In the genomic region with DNA sequence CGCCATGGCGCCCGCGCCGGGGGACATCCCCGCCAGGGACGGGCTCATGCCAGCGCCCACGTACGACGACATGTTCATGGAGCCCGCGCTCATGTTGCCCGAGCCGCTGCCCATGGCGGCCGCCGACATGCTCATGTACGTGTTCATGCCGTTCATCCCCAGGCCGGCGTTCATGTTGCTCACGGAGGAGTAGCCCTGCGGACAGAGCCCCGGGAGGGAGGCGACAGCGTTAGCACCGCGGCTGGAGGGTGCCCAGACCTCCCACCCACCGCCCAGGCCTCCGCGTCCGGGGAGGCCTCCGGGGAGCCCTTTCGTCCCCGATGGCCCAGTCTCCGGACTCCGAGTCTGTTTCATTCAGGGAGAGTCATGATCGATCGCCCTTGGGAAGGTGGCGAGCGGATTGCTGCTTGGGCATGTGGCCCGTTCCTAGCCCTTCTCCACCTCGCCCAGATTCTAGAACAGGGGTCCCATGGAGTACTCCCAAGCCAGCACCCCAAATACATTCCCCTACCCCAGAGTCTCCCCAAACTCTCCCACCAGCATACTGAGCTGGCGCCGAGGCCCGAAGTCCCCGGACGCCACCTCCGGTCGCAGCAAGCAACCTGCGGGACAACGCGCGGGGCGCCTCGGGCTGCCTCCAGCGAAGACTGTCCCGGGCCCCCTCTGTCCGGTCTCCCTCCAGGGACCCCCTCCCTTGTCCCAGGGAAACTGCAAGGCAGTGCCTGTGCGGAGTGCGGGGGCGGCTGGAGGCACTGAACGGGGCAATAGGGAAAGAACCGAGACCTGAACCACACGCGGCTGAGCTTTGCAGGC, we compare ENCODE assay signal across 1 cellular context.
TF ChIP-seq lines count a peak whose summit lies in the region.

No MANE protein-coding gene starts in this region.

TF ChIP-seq in HepG2, 621 proteins besides CTCF, POLR2A, EP300 and RAD21 (continued from another document and continues in another):
- TF ChIP-seq HMGXB3 (CRISPR knock-in tag; IDR thresholded peaks at IDR 0.05; ENCODE audit: borderline replicate concordance) (no peak), AGO2 (optimal IDR thresholded peaks at IDR 0.05; ENCODE audit: low read depth, low read length) (peak; percentile 97), ARID2 (CRISPR knock-in tag; IDR thresholded peaks at IDR 0.05; ENCODE audit: borderline replicate concordance) (0 out of 2 replicates have a peak, but pooled peaks have one; percentile 22), RBFOX2 (IDR thresholded peaks at IDR 0.05; ENCODE audit: low read depth, low read length) (peak; percentile 89), ZNF30 (CRISPR knock-in tag; IDR thresholded peaks at IDR 0.05) (0 out of 2 replicates have a peak, but pooled peaks have one; percentile 63), TBL1XR1 (IDR thresholded peaks at IDR 0.05; ENCODE audit: borderline replicate concordance, low read length, partially characterized antibody) (no peak), HNRNPUL1 (IDR thresholded peaks at IDR 0.05; ENCODE audit: low read depth, low read length) (no peak), NCOA1 (CRISPR knock-in tag; IDR thresholded peaks at IDR 0.05) (peak; percentile 10; the same call in 1 of the 2 replicates), RBAK (CRISPR knock-in tag; IDR thresholded peaks at IDR 0.05) (0 out of 2 replicates have a peak, but pooled peaks have one; percentile 51), TRIM24 (CRISPR knock-in tag; IDR thresholded peaks at IDR 0.05) (no peak), BCL3 (CRISPR knock-in tag; IDR thresholded peaks at IDR 0.05) (0 out of 2 replicates have a peak, but pooled peaks have one; percentile 15), ZNF333 (CRISPR knock-in tag; IDR thresholded peaks at IDR 0.05; ENCODE audit: borderline replicate concordance) (0 out of 2 replicates have a peak, but pooled peaks have one; percentile 22), AKAP8 (CRISPR knock-in tag; IDR thresholded peaks at IDR 0.05) (peak; percentile 86), JDP2 (CRISPR knock-in tag; IDR thresholded peaks at IDR 0.05; ENCODE audit: borderline replicate concordance) (peak; percentile 27; the same call in 1 of the 2 replicates), DPF2 (CRISPR knock-in tag; IDR thresholded peaks at IDR 0.05; ENCODE audit: borderline replicate concordance, low read depth) (no peak), IRF2 (CRISPR knock-in tag; IDR thresholded peaks at IDR 0.05) (no peak; the same call in 1 of the 2 replicates), CREBL2 (CRISPR knock-in tag; IDR thresholded peaks at IDR 0.05; ENCODE audit: borderline replicate concordance) (no peak), ZNF879 (CRISPR knock-in tag; IDR thresholded peaks at IDR 0.05) (peak; percentile 80; the same call in 1 of the 2 replicates), TAF15 (IDR thresholded peaks at IDR 0.05; ENCODE audit: low read depth, low read length, poor library complexity, severe bottlenecking) (peak; percentile 23), PHB2 (IDR thresholded peaks at IDR 0.05; ENCODE audit: partially characterized antibody) (no peak), SP1 (IDR thresholded peaks at IDR 0.05) (no peak), SP1 (CRISPR knock-in tag; IDR thresholded peaks at IDR 0.05) (no peak), ARNT2 (CRISPR knock-in tag; IDR thresholded peaks at IDR 0.05; ENCODE audit: low read depth) (peak; percentile 78), ZBTB21 (CRISPR knock-in tag; IDR thresholded peaks at IDR 0.05) (peak; percentile 43; the same call in 1 of the 2 replicates), ZBTB43 (CRISPR knock-in tag; conservative IDR thresholded peaks at IDR 0.05) (0 out of 2 replicates have a peak, but pooled peaks have one; percentile 50), ZNF790 (CRISPR knock-in tag; IDR thresholded peaks at IDR 0.05; ENCODE audit: borderline replicate concordance) (0 out of 2 replicates have a peak, but pooled peaks have one; percentile 29), ZNF367 (CRISPR knock-in tag; IDR thresholded peaks at IDR 0.05; ENCODE audit: borderline replicate concordance) (no peak), MED8 (CRISPR knock-in tag; IDR thresholded peaks at IDR 0.05; ENCODE audit: insufficient replicate concordance) (no peak), ZFP36 (IDR thresholded peaks at IDR 0.05; ENCODE audit: borderline replicate concordance, low read depth, low read length, partially characterized antibody) (peak; percentile 45), ZNF709 (CRISPR knock-in tag; IDR thresholded peaks at IDR 0.05) (peak; percentile 55), IRX3 (CRISPR knock-in tag; IDR thresholded peaks at IDR 0.05; ENCODE audit: borderline replicate concordance, low read depth) (peak; percentile 59; the same call in 1 of the 2 replicates), MBD4 (IDR thresholded peaks at IDR 0.05; ENCODE audit: borderline replicate concordance, low read length) (no peak), SP2 (CRISPR knock-in tag; IDR thresholded peaks at IDR 0.05) (no peak), KDM2A (CRISPR knock-in tag; IDR thresholded peaks at IDR 0.05; ENCODE audit: borderline replicate concordance, low read depth) (peak; percentile 83), ISX (CRISPR knock-in tag; conservative IDR thresholded peaks at IDR 0.05) (peak; percentile 86), ZNF563 (CRISPR knock-in tag; IDR thresholded peaks at IDR 0.05) (no peak), ZSCAN21 (CRISPR knock-in tag; IDR thresholded peaks at IDR 0.05; ENCODE audit: borderline replicate concordance) (no peak), TBP (CRISPR knock-in tag; IDR thresholded peaks at IDR 0.05) (0 out of 2 replicates have a peak, but pooled peaks have one; percentile 58), JUNB (CRISPR knock-in tag; IDR thresholded peaks at IDR 0.05; ENCODE audit: borderline replicate concordance) (no peak), CENPT (CRISPR knock-in tag; IDR thresholded peaks at IDR 0.05; ENCODE audit: low read depth) (no peak), ZNF547 (CRISPR knock-in tag; IDR thresholded peaks at IDR 0.05) (0 out of 2 replicates have a peak, but pooled peaks have one; percentile 60), EED (CRISPR knock-in tag; IDR thresholded peaks at IDR 0.05) (no peak), MIER3 (CRISPR knock-in tag; IDR thresholded peaks at IDR 0.05; ENCODE audit: borderline replicate concordance) (no peak), ZNF326 (CRISPR knock-in tag; IDR thresholded peaks at IDR 0.05; ENCODE audit: borderline replicate concordance) (peak; percentile 64; the same call in 1 of the 2 replicates), KLF12 (CRISPR knock-in tag; IDR thresholded peaks at IDR 0.05; ENCODE audit: borderline replicate concordance) (no peak), ZNF180 (CRISPR knock-in tag; IDR thresholded peaks at IDR 0.05; ENCODE audit: borderline replicate concordance, low read depth) (0 out of 2 replicates have a peak, but pooled peaks have one; percentile 22), CSRNP2 (CRISPR knock-in tag; conservative IDR thresholded peaks at IDR 0.05; ENCODE audit: low read depth) (no peak), YEATS4 (CRISPR knock-in tag; IDR thresholded peaks at IDR 0.05; ENCODE audit: borderline replicate concordance) (peak; percentile 61; the same call in 1 of the 2 replicates)
- TF ChIP-seq, protein P1, sequence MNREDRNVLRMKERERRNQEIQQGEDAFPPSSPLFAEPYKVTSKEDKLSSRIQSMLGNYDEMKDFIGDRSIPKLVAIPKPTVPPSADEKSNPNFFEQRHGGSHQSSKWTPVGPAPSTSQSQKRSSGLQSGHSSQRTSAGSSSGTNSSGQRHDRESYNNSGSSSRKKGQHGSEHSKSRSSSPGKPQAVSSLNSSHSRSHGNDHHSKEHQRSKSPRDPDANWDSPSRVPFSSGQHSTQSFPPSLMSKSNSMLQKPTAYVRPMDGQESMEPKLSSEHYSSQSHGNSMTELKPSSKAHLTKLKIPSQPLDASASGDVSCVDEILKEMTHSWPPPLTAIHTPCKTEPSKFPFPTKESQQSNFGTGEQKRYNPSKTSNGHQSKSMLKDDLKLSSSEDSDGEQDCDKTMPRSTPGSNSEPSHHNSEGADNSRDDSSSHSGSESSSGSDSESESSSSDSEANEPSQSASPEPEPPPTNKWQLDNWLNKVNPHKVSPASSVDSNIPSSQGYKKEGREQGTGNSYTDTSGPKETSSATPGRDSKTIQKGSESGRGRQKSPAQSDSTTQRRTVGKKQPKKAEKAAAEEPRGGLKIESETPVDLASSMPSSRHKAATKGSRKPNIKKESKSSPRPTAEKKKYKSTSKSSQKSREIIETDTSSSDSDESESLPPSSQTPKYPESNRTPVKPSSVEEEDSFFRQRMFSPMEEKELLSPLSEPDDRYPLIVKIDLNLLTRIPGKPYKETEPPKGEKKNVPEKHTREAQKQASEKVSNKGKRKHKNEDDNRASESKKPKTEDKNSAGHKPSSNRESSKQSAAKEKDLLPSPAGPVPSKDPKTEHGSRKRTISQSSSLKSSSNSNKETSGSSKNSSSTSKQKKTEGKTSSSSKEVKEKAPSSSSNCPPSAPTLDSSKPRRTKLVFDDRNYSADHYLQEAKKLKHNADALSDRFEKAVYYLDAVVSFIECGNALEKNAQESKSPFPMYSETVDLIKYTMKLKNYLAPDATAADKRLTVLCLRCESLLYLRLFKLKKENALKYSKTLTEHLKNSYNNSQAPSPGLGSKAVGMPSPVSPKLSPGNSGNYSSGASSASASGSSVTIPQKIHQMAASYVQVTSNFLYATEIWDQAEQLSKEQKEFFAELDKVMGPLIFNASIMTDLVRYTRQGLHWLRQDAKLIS (CRISPR knock-in tag; IDR thresholded peaks at IDR 0.05): peak; percentile 76
- TF ChIP-seq, protein P2, sequence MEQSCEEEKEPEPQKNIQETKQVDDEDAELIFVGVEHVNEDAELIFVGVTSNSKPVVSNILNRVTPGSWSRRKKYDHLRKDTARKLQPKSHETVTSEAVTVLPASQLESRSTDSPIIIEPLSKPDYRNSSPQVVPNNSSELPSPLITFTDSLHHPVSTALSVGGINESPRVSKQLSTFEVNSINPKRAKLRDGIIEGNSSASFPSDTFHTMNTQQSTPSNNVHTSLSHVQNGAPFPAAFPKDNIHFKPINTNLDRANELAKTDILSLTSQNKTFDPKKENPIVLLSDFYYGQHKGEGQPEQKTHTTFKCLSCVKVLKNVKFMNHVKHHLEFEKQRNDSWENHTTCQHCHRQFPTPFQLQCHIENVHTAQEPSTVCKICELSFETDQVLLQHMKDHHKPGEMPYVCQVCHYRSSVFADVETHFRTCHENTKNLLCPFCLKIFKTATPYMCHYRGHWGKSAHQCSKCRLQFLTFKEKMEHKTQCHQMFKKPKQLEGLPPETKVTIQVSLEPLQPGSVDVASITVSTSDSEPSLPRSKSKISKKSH (CRISPR knock-in tag; IDR thresholded peaks at IDR 0.05; ENCODE audit: borderline replicate concordance): peak; percentile 56; the same call in 1 of the 2 replicates
